In genomic region chr9:128920381-128921058, GRCh38 we compare ENCODE assay signal across 8 cellular contexts. TPM values are rescaled to one million over a fixed set of nuclear protein-coding genes. Genes with fewer than 3 reads are reported as not detected.
A peak's percentile ranks its signal among the peaks of the same experiment; 100 is the strongest.
DNase-seq lines count a peak whose midpoint lies in the region; ATAC-seq and TF ChIP-seq lines count a peak whose summit lies in the region.

PHYHD1 (plus strand) TSS chr9:128920982; CDS start chr9:128922324, 1,342 bp downstream.

- H3K36me3 ChIP-seq in muscle layer of colon (ENCODE audit: insufficient read depth, low read length) (peaks cover 18% of the 10 kb centered on the region), vagina (peaks cover 0 to 13% of the 10 kb centered on the region in 2 donors)

- H3K4me1 ChIP-seq in muscle layer of colon (ENCODE audit: insufficient read depth, low read length) (peaks cover 43% of the 10 kb centered on the region), vagina (peaks cover 76% of the 10 kb centered on the region)

- H3K27ac ChIP-seq in muscle layer of colon (ENCODE audit: low read depth, low read length) (peak within 1 kb of the TSS; percentile 77), vagina (peak within 1 kb of the TSS; percentile 96)

- peak within 1 kb of the TSS; percentile 57 for H3K9ac ChIP-seq in muscle layer of colon (ENCODE audit: low read length)

- TF ChIP-seq CTCF in epithelial cell of proximal tubule (conservative IDR thresholded peaks at IDR 0.05; ENCODE audit: low read depth, low read length) (no peak), vagina (IDR thresholded peaks at IDR 0.05) (no peak)

- H3K4me3 ChIP-seq in epithelial cell of proximal tubule (ENCODE audit: low read depth, low read length) (peak within 1 kb of the TSS; percentile 66), muscle layer of colon (ENCODE audit: low read depth in 1 of 2, low read length in 2 of 2) (peak within 1 kb of the TSS; percentile 47 to 68), vagina (peak within 1 kb of the TSS; percentile 57 to 65)

- H3K9me3 ChIP-seq in muscle layer of colon (ENCODE audit: low read length) (no peaks in the 10 kb centered on the region), vagina (no peaks in the 10 kb centered on the region)

- H3K27me3 ChIP-seq in muscle layer of colon (ENCODE audit: control insufficient read depth in 1 of 2, insufficient read depth in 2 of 2, low read length in 2 of 2) (no peaks in the 10 kb centered on the region), vagina (no peaks in the 10 kb centered on the region)

- TF ChIP-seq POLR2A in vagina (IDR thresholded peaks at IDR 0.05) = no peak

- DNase-seq in C1 segment of cervical spinal cord (lab: John Stamatoyannopoulos, UW) = peak in 13 of 14 donors; percentile 28 to 89 (median 70)
- DNase-seq in NCI-H82 treated with DMSO at 0.1 percent for 48 hours (lab: John Stamatoyannopoulos, UW; ENCODE audit: unreplicated experiment) = peak; percentile 51
- DNase-seq in epithelial cell of proximal tubule (ENCODE audit: low read depth) = no peak
- DNase-seq in vagina (ENCODE audit: extremely low spot score in 2 of 2) = no peak
- DNase-seq in effector CD4-positive, alpha-beta T cell = no peak
- DNase-seq in HuH-7 (ENCODE audit: low spot score) = no peak

- no peak for ATAC-seq in HG02759 (IDR thresholded peaks at IDR 0.05; ENCODE audit: unreplicated experiment)

- intact Hi-C loops in vagina (cut with DNase I) = no loop called here

RNA-seq across cellular contexts. Expression of gene PHYHD1, which starts in this region (rescaled TPM):
- total RNA-seq in epithelial cell of proximal tubule = 21.2 and 22.5 TPM in 2 replicates
- total RNA-seq in vagina = 23.6 TPM

Comparison
In these comparisons a context has a peak if more than half of its experiments do, and no peak if none do; other contexts are left out.
1. DNase-seq: peak in C1 segment of cervical spinal cord (13 of 14) and NCI-H82 treated with DMSO at 0.1 percent for 48 hours (single experiment); none in epithelial cell of proximal tubule (single experiment), vagina (0 of 2), effector CD4-positive, alpha-beta T cell (single experiment) and HuH-7 (single experiment).
2. Peak in every context shown above with its lines, with median percentiles within 50 percentile points of each other: H3K4me3 ChIP-seq.